Comparison of ENCODE assay signal across 1 cellular context in genomic region chr2:180980943-180981898, GRCh38.
A peak's percentile ranks its signal among the peaks of the same experiment; 100 is the strongest.
TF ChIP-seq lines count a peak whose summit lies in the region.

No MANE protein-coding gene starts in this region.

TF ChIP-seq in K562, 482 proteins besides CTCF, POLR2A, EP300 and RAD21 (continued from another document and continues in another):
- TF ChIP-seq TAF1 (IDR thresholded peaks at IDR 0.05; ENCODE audit: control insufficient read depth, extremely low read depth, insufficient read depth, low read length, severe bottlenecking), result peak; percentile 21
- TF ChIP-seq HNRNPK (IDR thresholded peaks at IDR 0.05; ENCODE audit: low read depth, low read length, poor library complexity, severe bottlenecking), result no peak
- no peak for TF ChIP-seq CBFB (CRISPR knock-in tag; IDR thresholded peaks at IDR 0.05)
- no peak for TF ChIP-seq ILF3 (IDR thresholded peaks at IDR 0.05; ENCODE audit: borderline replicate concordance)
- TF ChIP-seq POLR3A (IDR thresholded peaks at IDR 0.05; ENCODE audit: borderline replicate concordance, extremely low read depth, insufficient read depth, insufficient read length), result no peak
- TF ChIP-seq SIN3A (IDR thresholded peaks at IDR 0.05; ENCODE audit: borderline replicate concordance in 2 of 2, control insufficient read depth in 1 of 2, low read depth in 2 of 2, low read length in 2 of 2), result peak in 1 of 2 experiments; percentile 22; a peak in 1 of 4 replicates
- no peak for TF ChIP-seq STAT6 (CRISPR knock-in tag; IDR thresholded peaks at IDR 0.05)
- no peak for TF ChIP-seq GMEB1 (CRISPR knock-in tag; IDR thresholded peaks at IDR 0.05)
- TF ChIP-seq CREB1 (IDR thresholded peaks at IDR 0.05), result no peak
- no peak for TF ChIP-seq CREB1 (CRISPR knock-in tag; IDR thresholded peaks at IDR 0.05)
- TF ChIP-seq TEAD2 (tag; IDR thresholded peaks at IDR 0.05), result no peak
- peak; percentile 6 for TF ChIP-seq HMGN3 (IDR thresholded peaks at IDR 0.05; ENCODE audit: borderline replicate concordance, extremely low read depth, insufficient read length, low read depth, low read length)
- TF ChIP-seq CBX1 (IDR thresholded peaks at IDR 0.05; ENCODE audit: low read depth), result no peak
- TF ChIP-seq CHD4 (IDR thresholded peaks at IDR 0.05; ENCODE audit: insufficient read depth, insufficient replicate concordance, low read depth, low read length, poor library complexity, severe bottlenecking), result no peak
- no peak; the same call in 1 of the 2 replicates for TF ChIP-seq MYBL2 (IDR thresholded peaks at IDR 0.05; ENCODE audit: low read depth)
- TF ChIP-seq MYBL2 (CRISPR knock-in tag; IDR thresholded peaks at IDR 0.05; ENCODE audit: borderline replicate concordance), result no peak
- 0 out of 4 replicates have a peak, but pooled peaks of 1 of the 2 experiments have one; percentile 11 for TF ChIP-seq RCOR1 (IDR thresholded peaks at IDR 0.05; ENCODE audit: borderline replicate concordance in 1 of 2, low read depth in 2 of 2, low read length in 2 of 2)
- no peak for TF ChIP-seq RUNX1 (IDR thresholded peaks at IDR 0.05; ENCODE audit: low read depth)
- no peak for TF ChIP-seq RAD51 (IDR thresholded peaks at IDR 0.05; ENCODE audit: borderline replicate concordance, low read depth)
- TF ChIP-seq ZNF717 (CRISPR knock-in tag; IDR thresholded peaks at IDR 0.05), result no peak
- no peak for TF ChIP-seq ZNF212 (CRISPR knock-in tag; IDR thresholded peaks at IDR 0.05)
- no peak for TF ChIP-seq CC2D1A (IDR thresholded peaks at IDR 0.05)
- no peak for TF ChIP-seq TRIM24 (IDR thresholded peaks at IDR 0.05)
- TF ChIP-seq ATF1 (CRISPR knock-in tag; IDR thresholded peaks at IDR 0.05), result no peak
- 0 out of 2 replicates have a peak, but pooled peaks have one; percentile 32 for TF ChIP-seq ATF1 (tag; IDR thresholded peaks at IDR 0.05)
- no peak for TF ChIP-seq MAFG (tag; conservative IDR thresholded peaks at IDR 0.05)
- TF ChIP-seq RBM14 (IDR thresholded peaks at IDR 0.05; ENCODE audit: borderline replicate concordance, insufficient read depth, low read depth, low read length), result no peak
- no peak for TF ChIP-seq ZNF785 (CRISPR knock-in tag; IDR thresholded peaks at IDR 0.05)
- no peak for TF ChIP-seq HDAC1 (IDR thresholded peaks at IDR 0.05)
- no peak for TF ChIP-seq HIVEP1 (CRISPR knock-in tag; IDR thresholded peaks at IDR 0.05)
- TF ChIP-seq PREB (CRISPR knock-in tag; IDR thresholded peaks at IDR 0.05), result no peak
- no peak for TF ChIP-seq ARID1B (IDR thresholded peaks at IDR 0.05)
- TF ChIP-seq CHD1 (IDR thresholded peaks at IDR 0.05; ENCODE audit: low read length), result peak; percentile 54
- no peak for TF ChIP-seq CCAR2 (IDR thresholded peaks at IDR 0.05; ENCODE audit: low read depth, low read length)
- peak; percentile 58; the same call in 1 of the 2 replicates for TF ChIP-seq RB1 (IDR thresholded peaks at IDR 0.05; ENCODE audit: low read depth)
- TF ChIP-seq ARID4B (CRISPR knock-in tag; IDR thresholded peaks at IDR 0.05), result no peak
- no peak for TF ChIP-seq ZNF445 (CRISPR knock-in tag; IDR thresholded peaks at IDR 0.05; ENCODE audit: low read depth)
- peak in 1 of 2 experiments; percentile 67; a peak in 1 of 4 replicates for TF ChIP-seq ZNF639 (CRISPR knock-in tag; conservative IDR thresholded peaks at IDR 0.05 in 1 of 2, IDR thresholded peaks at IDR 0.05 in 1 of 2)
- no peak for TF ChIP-seq NFIX (CRISPR knock-in tag; IDR thresholded peaks at IDR 0.05; ENCODE audit: low read depth)
- no peak for TF ChIP-seq SNAPC5 (CRISPR knock-in tag; IDR thresholded peaks at IDR 0.05)
- no peak for TF ChIP-seq ZFP36 (IDR thresholded peaks at IDR 0.05; ENCODE audit: low read depth, low read length, partially characterized antibody)
- TF ChIP-seq COPS2 (conservative IDR thresholded peaks at IDR 0.05), result no peak
- no peak for TF ChIP-seq ETV6 (IDR thresholded peaks at IDR 0.05; ENCODE audit: borderline replicate concordance in 1 of 2, low read depth in 2 of 2, low read length in 1 of 2)
- no peak for TF ChIP-seq ETV6 (CRISPR knock-in tag; IDR thresholded peaks at IDR 0.05; ENCODE audit: borderline replicate concordance)
- no peak for TF ChIP-seq FOXA1 (IDR thresholded peaks at IDR 0.05; ENCODE audit: borderline replicate concordance)
- TF ChIP-seq POLR2AphosphoS5 (IDR thresholded peaks at IDR 0.05; ENCODE audit: control insufficient read depth, insufficient read depth, low read depth, low read length), result peak; percentile 17; the same call in 1 of the 2 replicates
- TF ChIP-seq ELK3 (CRISPR knock-in tag; IDR thresholded peaks at IDR 0.05), result no peak
